Comparison of ENCODE assay signal across 8 cellular contexts in genomic region chr19:13978306-13978705, GRCh38. TPM values are rescaled to one million over a fixed set of nuclear protein-coding genes. Genes with fewer than 3 reads are reported as not detected.
DNase-seq lines count a peak whose midpoint lies in the region; ATAC-seq and TF ChIP-seq lines count a peak whose summit lies in the region.

No MANE protein-coding gene starts in this region.

- POLR2A ChIA-PET in CD8-positive, alpha-beta T cell (lab: Charles Lee), result interaction anchor here (1.2 to 3.4 kb wide), 8 partner anchors 9 to 53 kb away, joined by 3 to 19 read pairs (median 5); partner anchors contain the start of genes DCAF15, IL27RA and RFX1

- intact Hi-C loops in CD8-positive, alpha-beta T cell (cut with DNase I, micrococcal nuclease), result no loop called here

- TF ChIP-seq CTCF in CD8-positive, alpha-beta T cell (IDR thresholded peaks at IDR 0.05), result no peak

- CTCF ChIA-PET in CD8-positive, alpha-beta T cell (lab: Charles Lee), result interaction anchor here (0.9 to 2.0 kb wide), 4 partner anchors 15 to 93 kb away, joined by 3 to 6 read pairs (median 3); no protein-coding TSS in a partner anchor

- peak overlapping the region; percentile 61 for H3K4me3 Mint-ChIP-seq in CD8-positive, alpha-beta T cell
- peak overlapping the region in 1 of 2 donors; percentile 77 for H3K4me3 Mint-ChIP-seq in effector memory CD8-positive, alpha-beta T cell

- no peak overlapping the region for H3K4me3 ChIP-seq in CD8-positive, alpha-beta T cell (ENCODE audit: low read depth, low read length)
- H3K4me3 ChIP-seq in mesodermal cell (ENCODE audit: extremely low read depth, insufficient read depth, low read length, poor library complexity, severe bottlenecking), result peak overlapping the region; percentile 33

- H3K27me3 Mint-ChIP-seq in CD8-positive, alpha-beta T cell (ENCODE audit: low read depth), result no peaks in the 10 kb centered on the region
- H3K27me3 Mint-ChIP-seq in effector memory CD8-positive, alpha-beta T cell, result no peaks in the 10 kb centered on the region

- 8 to 15% methylated on average over 9 to 15 of the region's 19 CpGs for whole genome bisulfite sequencing in mesodermal cell (ENCODE audit: insufficient coverage in 2 of 2), 2 experiments

- no peaks in the 10 kb centered on the region for H3K36me3 ChIP-seq in CD8-positive, alpha-beta T cell (ENCODE audit: insufficient read depth, low read length)
- H3K36me3 ChIP-seq in mesodermal cell (ENCODE audit: control insufficient read depth, insufficient read depth, low read length), result peaks cover 25% of the 10 kb centered on the region

- H3K27ac Mint-ChIP-seq in CD8-positive, alpha-beta T cell, result peak overlapping the region; percentile 82
- H3K27ac Mint-ChIP-seq in effector memory CD8-positive, alpha-beta T cell, result peak overlapping the region; percentile 56 to 94

- H3K4me1 Mint-ChIP-seq in CD8-positive, alpha-beta T cell (ENCODE audit: low read depth), result peaks cover 41% of the 10 kb centered on the region
- peaks cover 3 to 17% of the 10 kb centered on the region in 2 donors for H3K4me1 Mint-ChIP-seq in effector memory CD8-positive, alpha-beta T cell (ENCODE audit: low read depth in 2 of 2)

- peak; percentile 46 for ATAC-seq in CD8-positive, alpha-beta T cell
- ATAC-seq in effector memory CD8-positive, alpha-beta T cell (replicated peaks), result peak; percentile 58
- ATAC-seq in HG02798 (IDR thresholded peaks at IDR 0.05; ENCODE audit: poor library complexity, unreplicated experiment) (no peak), HG03039 (IDR thresholded peaks at IDR 0.05; ENCODE audit: unreplicated experiment) (no peak), HG03354 (IDR thresholded peaks at IDR 0.05; ENCODE audit: poor library complexity, severe bottlenecking, unreplicated experiment) (no peak)

- no peaks in the 10 kb centered on the region for H3K9me3 Mint-ChIP-seq in CD8-positive, alpha-beta T cell
- no peaks in the 10 kb centered on the region for H3K9me3 Mint-ChIP-seq in effector memory CD8-positive, alpha-beta T cell

- no peaks in the 10 kb centered on the region for H3K27me3 ChIP-seq in CD8-positive, alpha-beta T cell (ENCODE audit: insufficient read depth, low read length)

- peak in 3 of 7 experiments; percentile 28 to 42 (median 39) for DNase-seq in CD8-positive, alpha-beta T cell
- DNase-seq in NCI-H69 (lab: John Stamatoyannopoulos, UW), result peak; percentile 97
- DNase-seq in effector memory CD8-positive, alpha-beta T cell, result no peak
- DNase-seq in ureter (ENCODE audit: low spot score), result peak; percentile 81

- no peaks in the 10 kb centered on the region for H3K9me3 ChIP-seq in CD8-positive, alpha-beta T cell (ENCODE audit: low read length)
- H3K9me3 ChIP-seq in mesodermal cell (ENCODE audit: control insufficient read depth, low read length), result no peaks in the 10 kb centered on the region

- H3K4me1 ChIP-seq in CD8-positive, alpha-beta T cell (ENCODE audit: insufficient read depth, low read length), result peaks cover 51% of the 10 kb centered on the region
- H3K4me1 ChIP-seq in mesodermal cell (ENCODE audit: control insufficient read depth, insufficient read depth, low read length, poor library complexity, severe bottlenecking), result peaks cover 7% of the 10 kb centered on the region

- H3K36me3 Mint-ChIP-seq in CD8-positive, alpha-beta T cell, result peaks cover 12% of the 10 kb centered on the region
- H3K36me3 Mint-ChIP-seq in effector memory CD8-positive, alpha-beta T cell (ENCODE audit: insufficient read depth), result peaks cover 18% of the 10 kb centered on the region

- no peak overlapping the region for H3K27ac ChIP-seq in CD8-positive, alpha-beta T cell (ENCODE audit: low read depth, low read length)
- no peak overlapping the region for H3K27ac ChIP-seq in mesodermal cell (ENCODE audit: low read depth, low read length, severe bottlenecking)

RNA-seq across cellular contexts. Expression of gene DCAF15, which starts 26.0 kb away (rescaled TPM):
- total RNA-seq in CD8-positive, alpha-beta T cell, result 100 to 1,000 TPM in 1 of 2 experiments, 10 to 100 TPM in 1; 86.5 to 101 TPM
- polyA plus RNA-seq in mesodermal cell (2013, experiment 1 of 2), result 49.4 TPM
- polyA plus RNA-seq in mesodermal cell (2013, experiment 2 of 2), result 40.8 TPM
- 30.0 TPM for total RNA-seq in ureter

RNA-seq across cellular contexts. Expression of gene RFX1, which starts 27.8 kb away (rescaled TPM):
- total RNA-seq in CD8-positive, alpha-beta T cell, result 10 to 100 TPM; 11.2 to 13.0 TPM
- 12.8 TPM for polyA plus RNA-seq in mesodermal cell (2013, experiment 1 of 2)
- 10.3 TPM for polyA plus RNA-seq in mesodermal cell (2013, experiment 2 of 2)
- 16.4 TPM for total RNA-seq in ureter

RNA-seq across cellular contexts. Expression of gene PODNL1, which starts 40.1 kb away (rescaled TPM):
- not detected for total RNA-seq in CD8-positive, alpha-beta T cell
- polyA plus RNA-seq in mesodermal cell (2013, experiment 1 of 2), result 1.2 TPM
- polyA plus RNA-seq in mesodermal cell (2013, experiment 2 of 2), result 2.5 TPM
- 7.9 TPM for total RNA-seq in ureter

RNA-seq across cellular contexts. Expression of gene RLN3, which starts 49.6 kb away (rescaled TPM):
- total RNA-seq in CD8-positive, alpha-beta T cell, result not detected
- polyA plus RNA-seq in mesodermal cell (2013, experiment 1 of 2), result not detected
- polyA plus RNA-seq in mesodermal cell (2013, experiment 2 of 2), result not detected
- not detected for total RNA-seq in ureter

RNA-seq across cellular contexts. Expression of gene IL27RA, which starts 53.3 kb away (rescaled TPM):
- total RNA-seq in CD8-positive, alpha-beta T cell, result 10 to 100 TPM; 25.4 to 25.7 TPM
- polyA plus RNA-seq in mesodermal cell (2013, experiment 1 of 2), result 13.6 TPM
- 11.2 TPM for polyA plus RNA-seq in mesodermal cell (2013, experiment 2 of 2)
- total RNA-seq in ureter, result 5.1 TPM

Comparison
In these comparisons a context has a peak if more than half of its experiments do, and no peak if none do; other contexts are left out.
1. ATAC-seq: peak in CD8-positive, alpha-beta T cell (single experiment) and effector memory CD8-positive, alpha-beta T cell (single experiment); none in HG02798 (single experiment), HG03039 (single experiment) and HG03354 (single experiment).
2. DNase-seq: peak in NCI-H69 (single experiment) and ureter (single experiment); none in effector memory CD8-positive, alpha-beta T cell (0 of 3).